ENCODE assay signal across 1 cellular context in genomic region chr18:46097853-46098615, GRCh38.
TF ChIP-seq lines count a peak whose summit lies in the region.

ATP5F1A (minus strand) TSS chr18:46098296; CDS start chr18:46098231, 65 bp downstream.

TF ChIP-seq in IMR-90, 13 proteins besides CTCF, POLR2A, EP300 and RAD21 (continued from another document):
- TF ChIP-seq ELK1 (IDR thresholded peaks at IDR 0.05; ENCODE audit: borderline replicate concordance, low read depth, low read length) = no peak
- no peak for TF ChIP-seq MAFK (IDR thresholded peaks at IDR 0.05; ENCODE audit: low read depth, low read length)
- TF ChIP-seq CEBPB (IDR thresholded peaks at IDR 0.05; ENCODE audit: low read depth, low read length) = no peak
- peak; percentile 70; the same call in 1 of the 2 replicates for TF ChIP-seq MXI1 (IDR thresholded peaks at IDR 0.05; ENCODE audit: borderline replicate concordance, low read depth, low read length)
- TF ChIP-seq SMC3 (IDR thresholded peaks at IDR 0.05; ENCODE audit: low read depth, low read length) = no peak
- TF ChIP-seq FOS (IDR thresholded peaks at IDR 0.05; ENCODE audit: low read depth, low read length) = no peak
- no peak for TF ChIP-seq BHLHE40 (IDR thresholded peaks at IDR 0.05; ENCODE audit: low read depth, low read length)
- no peak for TF ChIP-seq NFE2L2 (IDR thresholded peaks at IDR 0.05; ENCODE audit: low read depth, low read length)
- no peak for TF ChIP-seq RCOR1 (IDR thresholded peaks at IDR 0.05; ENCODE audit: insufficient replicate concordance, low read length)
- no peak for TF ChIP-seq RFX5 (IDR thresholded peaks at IDR 0.05; ENCODE audit: low read depth, low read length)
- peak; percentile 69; the same call in 1 of the 2 replicates for TF ChIP-seq MAZ (IDR thresholded peaks at IDR 0.05; ENCODE audit: borderline replicate concordance, low read depth, low read length)
- TF ChIP-seq CHD1 (IDR thresholded peaks at IDR 0.05; ENCODE audit: low read depth, low read length) = no peak
